In genomic region chr17:35786941-35787432, GRCh38 we compare ENCODE assay signal across 17 cellular contexts. TPM values are rescaled to one million over a fixed set of nuclear protein-coding genes. Genes with fewer than 3 reads are reported as not detected.
DNase-seq lines count a peak whose midpoint lies in the region; ATAC-seq, FAIRE-seq and TF ChIP-seq lines count a peak whose summit lies in the region.
"Had no signal": no experiment of that assay in that cellular context is flagged by ENCODE, and none has a peak within 500 bp of the region (broad histone marks: within the 10 kb centered on the region; RNA-seq: fewer than 3 reads in every experiment).

No MANE protein-coding gene starts in this region.

- H3K9me3 ChIP-seq in GM23248 (ENCODE audit: low read depth) (no peaks in the 10 kb centered on the region), keratinocyte (ENCODE audit: control insufficient read depth, low read depth, low read length) (no peaks in the 10 kb centered on the region), smooth muscle cell (replicated peaks; ENCODE audit: low read depth) (no peaks in the 10 kb centered on the region)
- H3K9me3 ChIP-seq: psoas muscle had no signal

- H3K27me3 ChIP-seq in GM23248 (replicated peaks; ENCODE audit: insufficient read depth) (no peaks in the 10 kb centered on the region; the same call in 1 of the 2 replicates), keratinocyte (ENCODE audit: control insufficient read depth, extremely low read depth, insufficient read depth, low read length) (no peaks in the 10 kb centered on the region), smooth muscle cell (ENCODE audit: low read depth) (no peaks in the 10 kb centered on the region)

- 90 to 91% methylated on average over 3 of the region's 3 CpGs for WGBS in GM23248 (ENCODE audit: low coverage in 1 of 2, low lambda C conversion rate in 2 of 2, missing lambda C conversion rate in 2 of 2), 2 experiments
- WGBS in smooth muscle cell (ENCODE audit: low lambda C conversion rate), result 0% methylated on average over 3 of the region's 3 CpGs

- dilution Hi-C loops in keratinocyte (cut with MboI; ENCODE audit: extremely low pct_ligation_motif_present, low sequenced_read_pairs), result no loop called here

- no peaks in the 10 kb centered on the region for H3K36me3 ChIP-seq in GM23248 (ENCODE audit: low read depth)
- peaks cover 0 to 2% of the 10 kb centered on the region in 2 experiments for H3K36me3 ChIP-seq in keratinocyte (ENCODE audit: control insufficient read depth in 2 of 2, extremely low read depth in 1 of 2, insufficient read depth in 2 of 2, low read length in 2 of 2)
- H3K36me3 ChIP-seq in smooth muscle cell (ENCODE audit: low read depth), result no peaks in the 10 kb centered on the region

- no peaks in the 10 kb centered on the region for H3K9me1 ChIP-seq in keratinocyte (ENCODE audit: control insufficient read depth, extremely low read depth, insufficient read depth, low read length)

- POLR2A ChIA-PET in GM10248 (lab: Yijun Ruan, JAX), result no interaction called here

- TF ChIP-seq CTCF in VCaP (conservative IDR thresholded peaks at IDR 0.05), result no peak
- no peak for TF ChIP-seq CTCF in keratinocyte (optimal IDR thresholded peaks at IDR 0.05 in 1 of 3, IDR thresholded peaks at IDR 0.05 in 1 of 3, conservative IDR thresholded peaks at IDR 0.05 in 1 of 3; ENCODE audit: extremely low read depth in 1 of 3, insufficient read depth in 2 of 3, low read length in 3 of 3)
- no peak for TF ChIP-seq CTCF in smooth muscle cell (IDR thresholded peaks at IDR 0.05; ENCODE audit: borderline replicate concordance, insufficient read depth, poor library complexity, severe bottlenecking)
- no peak for TF ChIP-seq CTCF in GM10248 (IDR thresholded peaks at IDR 0.05; ENCODE audit: control extremely low read depth, extremely low read depth, low read depth, missing control alignments)

- peak; percentile 35 for DNase-seq in GM23248
- DNase-seq in keratinocyte (ENCODE audit: low read depth, low spot score), result no peak
- no peak for DNase-seq in smooth muscle cell (lab: John Stamatoyannopoulos, UW; ENCODE audit: unreplicated experiment)
- no peak for DNase-seq in activated T-cell treated with anti-CD3 and anti-CD28 coated beads, Interleukin-2, amount 50 U/mL, for 48 hours
- no peak for DNase-seq in GM10248 (ENCODE audit: extremely low spot score)
- DNase-seq in DMS153 (lab: John Stamatoyannopoulos, UW), result no peak
- DNase-seq: C1 segment of cervical spinal cord, cerebellar nuclear complex, foreskin melanocyte, NCI-H526, psoas muscle had no signal

- FAIRE-seq in keratinocyte (lab: Jason Lieb, UNC), result no peak
- FAIRE-seq: HTR-8/SVneo had no signal

- H3K4me2 ChIP-seq in GM23248 (ENCODE audit: unreplicated experiment) (no peak overlapping the region), keratinocyte (ENCODE audit: control insufficient read depth, extremely low read depth, insufficient read depth, low read depth, low read length) (peak overlapping the region; percentile 50), smooth muscle cell (peak overlapping the region; percentile 61)

- CTCF ChIA-PET in GM10248 (lab: Yijun Ruan, JAX), result interaction anchor here (1.5 to 3.5 kb wide), 2 partner anchors 18 to 23 kb away, joined by 3 to 17 read pairs; no protein-coding TSS in a partner anchor

- no peak overlapping the region for H3K27ac ChIP-seq in GM23248
- H3K27ac ChIP-seq in VCaP, result peak overlapping the region; percentile 90
- H3K27ac ChIP-seq in keratinocyte (ENCODE audit: control insufficient read depth, insufficient read depth, low read length), result peak overlapping the region; percentile 97
- peak overlapping the region; percentile 96 for H3K27ac ChIP-seq in smooth muscle cell (ENCODE audit: low read depth)
- H3K27ac ChIP-seq: psoas muscle had no signal

- no peak for ATAC-seq in HG03097 (IDR thresholded peaks at IDR 0.05; ENCODE audit: low FRiP score, unreplicated experiment)
- ATAC-seq: psoas muscle had no signal

- H3K9me2 ChIP-seq in GM23248 (ENCODE audit: insufficient read depth), result no peaks in the 10 kb centered on the region

- H3K9ac ChIP-seq in GM23248 (no peak overlapping the region), keratinocyte (ENCODE audit: control insufficient read depth, extremely low read depth, insufficient read depth, low read length) (peak overlapping the region; percentile 81), smooth muscle cell (ENCODE audit: low read depth) (no peak overlapping the region)

- H3K4me1 ChIP-seq in GM23248 (ENCODE audit: insufficient read depth), result peaks cover 40% of the 10 kb centered on the region
- H3K4me1 ChIP-seq in keratinocyte (ENCODE audit: control insufficient read depth, extremely low read depth, insufficient read depth, low read length), result peaks cover 77% of the 10 kb centered on the region
- peaks cover 14% of the 10 kb centered on the region for H3K4me1 ChIP-seq in smooth muscle cell (ENCODE audit: low read depth)
- H3K4me1 ChIP-seq: psoas muscle had no signal

- in situ Hi-C loops in GM23248 (cut with MboI), result no loop called here

- H3F3A ChIP-seq in GM23248 (ENCODE audit: insufficient read depth) (peaks cover 25% of the 10 kb centered on the region), smooth muscle cell (ENCODE audit: low read depth) (peaks cover 35% of the 10 kb centered on the region)

- no peaks in the 10 kb centered on the region for H3K79me2 ChIP-seq in GM23248 (ENCODE audit: insufficient read depth)
- no peaks in the 10 kb centered on the region for H3K79me2 ChIP-seq in keratinocyte (ENCODE audit: control insufficient read depth, insufficient read depth, low read length)
- peaks cover 13% of the 10 kb centered on the region for H3K79me2 ChIP-seq in smooth muscle cell (ENCODE audit: low read depth)

- no peak overlapping the region for H3K4me3 ChIP-seq in GM23248
- no peak overlapping the region for H3K4me3 ChIP-seq in keratinocyte (ENCODE audit: control insufficient read depth in 2 of 3, extremely low read depth in 1 of 3, insufficient read depth in 2 of 3, low read depth in 1 of 3, low read length in 3 of 3)
- no peak overlapping the region for H3K4me3 ChIP-seq in smooth muscle cell
- H3K4me3 ChIP-seq: psoas muscle had no signal

- H4K20me1 ChIP-seq in GM23248 (ENCODE audit: insufficient read depth) (no peaks in the 10 kb centered on the region), keratinocyte (ENCODE audit: control insufficient read depth, extremely low read depth, insufficient read depth, low read length) (no peaks in the 10 kb centered on the region), smooth muscle cell (ENCODE audit: low read depth) (no peaks in the 10 kb centered on the region)

- H2AFZ ChIP-seq in GM23248 (no peak overlapping the region), keratinocyte (ENCODE audit: control insufficient read depth, low read length) (peak overlapping the region; percentile 28), smooth muscle cell (ENCODE audit: low read depth) (no peak overlapping the region)

RNA-seq across cellular contexts. Expression of gene MMP28, which starts 8.5 kb away (rescaled TPM):
- total RNA-seq in GM23248 (2014; rRNA removed; shearing (Covaris generic)), result not detected in 2 replicates
- polyA plus RNA-seq in GM23248 (2016; fragmentation: Nextera tagmentation; extraction: Ambion mirVana), result 0.25 TPM in 1 of 2 replicates, not detected in the other
- polyA plus RNA-seq in keratinocyte, result 13.7 to 43.5 TPM (median 21.3 TPM) in 3 replicates
- polyA plus RNA-seq in keratinocyte (2011; ENCODE audit: low read depth), result 11.1 TPM
- polyA plus RNA-seq in keratinocyte (2011; cell fraction: cytosol; rRNA removed), result 26.2 and 27.8 TPM in 2 replicates
- polyA plus RNA-seq in keratinocyte (2011; cell fraction: nucleus; rRNA removed), result 31.1 and 34.2 TPM in 2 replicates
- 12.5 and 33.7 TPM in 2 replicates for polyA plus RNA-seq in keratinocyte (2012; ENCODE audit: low replicate concordance)
- polyA minus RNA-seq in keratinocyte, result 15.4 to 22.9 TPM (median 19.7 TPM) in 3 replicates
- 30.5 TPM for polyA minus RNA-seq in keratinocyte (2011; cell fraction: cytosol; rRNA and poly(A)+ RNA removed)
- polyA minus RNA-seq in keratinocyte (2011; cell fraction: nucleus; rRNA and poly(A)+ RNA removed), result 16.4 and 28.5 TPM in 2 replicates
- 38.0 and 50.0 TPM in 2 replicates for total RNA-seq in smooth muscle cell
- 25.7 and 51.4 TPM in 2 replicates for polyA plus RNA-seq in smooth muscle cell
- total RNA-seq: activated T-helper 2 cell treated with anti-CD3 and anti-CD28 coated beads, Interferon-gamma antibody, Interleukin-2, Interleukin-4, amounts not matched to agents 10 μg/mL and 5 μg/mL and 100 μg/mL, durations not matched to agents 14 hours and 24 hours and 36 hours; SK-MEL-5 had no signal

RNA-seq across cellular contexts. Expression of gene TAF15, which starts 22.3 kb away (rescaled TPM):
- 27.5 and 39.3 TPM in 2 replicates for total RNA-seq in GM23248 (2014; rRNA removed; shearing (Covaris generic))
- polyA plus RNA-seq in GM23248 (2016; fragmentation: Nextera tagmentation; extraction: Ambion mirVana) (7.0 and 9.2 TPM in 2 replicates), keratinocyte (30.8 to 101 TPM (median 57.1 TPM) in 3 replicates), smooth muscle cell (4.2 and 8.1 TPM in 2 replicates)
- 70.6 TPM for polyA plus RNA-seq in keratinocyte (2011; ENCODE audit: low read depth)
- 51.2 and 73.6 TPM in 2 replicates for polyA plus RNA-seq in keratinocyte (2011; cell fraction: cytosol; rRNA removed)
- polyA plus RNA-seq in keratinocyte (2011; cell fraction: nucleus; rRNA removed), result 129 and 135 TPM in 2 replicates
- polyA plus RNA-seq in keratinocyte (2012; ENCODE audit: low replicate concordance), result 73.0 and 224 TPM in 2 replicates
- 35.9 to 87.8 TPM (median 52.5 TPM) in 3 replicates for polyA minus RNA-seq in keratinocyte
- 35.7 TPM for polyA minus RNA-seq in keratinocyte (2011; cell fraction: cytosol; rRNA and poly(A)+ RNA removed)
- polyA minus RNA-seq in keratinocyte (2011; cell fraction: nucleus; rRNA and poly(A)+ RNA removed), result 65.9 and 122 TPM in 2 replicates
- 25.5 and 33.3 TPM in 2 replicates for total RNA-seq in smooth muscle cell

RNA-seq across cellular contexts. Expression of gene C17orf50, which starts 26.3 kb away (rescaled TPM):
- total RNA-seq in GM23248 (2014; rRNA removed; shearing (Covaris generic)), result not detected in 2 replicates
- polyA plus RNA-seq in GM23248 (2016; fragmentation: Nextera tagmentation; extraction: Ambion mirVana), result not detected in 2 replicates
- polyA plus RNA-seq in keratinocyte, result not detected in 3 replicates
- polyA plus RNA-seq in keratinocyte (2011; ENCODE audit: low read depth), result not detected
- not detected in 2 replicates for polyA plus RNA-seq in keratinocyte (2011; cell fraction: cytosol; rRNA removed)
- polyA plus RNA-seq in keratinocyte (2011; cell fraction: nucleus; rRNA removed), result not detected in 2 replicates
- polyA plus RNA-seq in keratinocyte (2012; ENCODE audit: low replicate concordance), result not detected in 2 replicates
- not detected in 3 replicates for polyA minus RNA-seq in keratinocyte
- not detected for polyA minus RNA-seq in keratinocyte (2011; cell fraction: cytosol; rRNA and poly(A)+ RNA removed)
- not detected in 2 replicates for polyA minus RNA-seq in keratinocyte (2011; cell fraction: nucleus; rRNA and poly(A)+ RNA removed)
- total RNA-seq in smooth muscle cell, result not detected in 2 replicates
- polyA plus RNA-seq in smooth muscle cell, result 0.33 TPM in 1 of 2 replicates, not detected in the other
- total RNA-seq: activated T-helper 2 cell treated with anti-CD3 and anti-CD28 coated beads, Interferon-gamma antibody, Interleukin-2, Interleukin-4, amounts not matched to agents 10 μg/mL and 5 μg/mL and 100 μg/mL, durations not matched to agents 14 hours and 24 hours and 36 hours; liver; psoas muscle; SK-MEL-5 had no signal
- polyA plus RNA-seq: liver had no signal

RNA-seq across cellular contexts. Expression of gene GAS2L2, which starts 33.9 kb away (rescaled TPM):
- not detected in 2 replicates for total RNA-seq in GM23248 (2014; rRNA removed; shearing (Covaris generic))
- 0.06 TPM in 1 of 2 replicates, not detected in the other for polyA plus RNA-seq in GM23248 (2016; fragmentation: Nextera tagmentation; extraction: Ambion mirVana)
- 0.02 to 0.05 TPM (median 0.05 TPM) in 3 replicates for polyA plus RNA-seq in keratinocyte
- polyA plus RNA-seq in keratinocyte (2011; ENCODE audit: low read depth), result not detected
- 0.05 TPM in 1 of 2 replicates, not detected in the other for polyA plus RNA-seq in keratinocyte (2011; cell fraction: cytosol; rRNA removed)
- polyA plus RNA-seq in keratinocyte (2011; cell fraction: nucleus; rRNA removed), result 0.14 TPM in 1 of 2 replicates, not detected in the other
- polyA plus RNA-seq in keratinocyte (2012; ENCODE audit: low replicate concordance), result 0.05 TPM in 1 of 2 replicates, not detected in the other
- polyA minus RNA-seq in keratinocyte, result not detected in 3 replicates
- polyA minus RNA-seq in keratinocyte (2011; cell fraction: cytosol; rRNA and poly(A)+ RNA removed), result not detected
- not detected in 2 replicates for polyA minus RNA-seq in keratinocyte (2011; cell fraction: nucleus; rRNA and poly(A)+ RNA removed)
- total RNA-seq in smooth muscle cell, result not detected in 2 replicates
- polyA plus RNA-seq in smooth muscle cell, result not detected in 2 replicates
- total RNA-seq: activated T-helper 2 cell treated with anti-CD3 and anti-CD28 coated beads, Interferon-gamma antibody, Interleukin-2, Interleukin-4, amounts not matched to agents 10 μg/mL and 5 μg/mL and 100 μg/mL, durations not matched to agents 14 hours and 24 hours and 36 hours; liver; SK-MEL-5 had no signal
- polyA plus RNA-seq: liver had no signal

RNA-seq across cellular contexts. Expression of gene RASL10B, which starts 55.5 kb away (rescaled TPM):
- 0.54 and 0.76 TPM in 2 replicates for total RNA-seq in GM23248 (2014; rRNA removed; shearing (Covaris generic))
- polyA plus RNA-seq in GM23248 (2016; fragmentation: Nextera tagmentation; extraction: Ambion mirVana) (0.08 and 0.11 TPM in 2 replicates), keratinocyte (0.07 to 0.32 TPM (median 0.30 TPM) in 3 replicates), smooth muscle cell (11.0 and 18.6 TPM in 2 replicates)
- polyA plus RNA-seq in keratinocyte (2011; ENCODE audit: low read depth), result not detected
- 0.16 and 0.34 TPM in 2 replicates for polyA plus RNA-seq in keratinocyte (2011; cell fraction: cytosol; rRNA removed)
- polyA plus RNA-seq in keratinocyte (2011; cell fraction: nucleus; rRNA removed), result 0.13 and 0.31 TPM in 2 replicates
- 0.07 and 0.13 TPM in 2 replicates for polyA plus RNA-seq in keratinocyte (2012; ENCODE audit: low replicate concordance)
- 0.32 to 0.96 TPM in 2 of 3 replicates, not detected in the other for polyA minus RNA-seq in keratinocyte
- not detected for polyA minus RNA-seq in keratinocyte (2011; cell fraction: cytosol; rRNA and poly(A)+ RNA removed)
- 0.21 and 1.6 TPM in 2 replicates for polyA minus RNA-seq in keratinocyte (2011; cell fraction: nucleus; rRNA and poly(A)+ RNA removed)
- 6.8 and 8.2 TPM in 2 replicates for total RNA-seq in smooth muscle cell
